12 cellular contexts compared by ENCODE assay signal in the genomic region with DNA sequence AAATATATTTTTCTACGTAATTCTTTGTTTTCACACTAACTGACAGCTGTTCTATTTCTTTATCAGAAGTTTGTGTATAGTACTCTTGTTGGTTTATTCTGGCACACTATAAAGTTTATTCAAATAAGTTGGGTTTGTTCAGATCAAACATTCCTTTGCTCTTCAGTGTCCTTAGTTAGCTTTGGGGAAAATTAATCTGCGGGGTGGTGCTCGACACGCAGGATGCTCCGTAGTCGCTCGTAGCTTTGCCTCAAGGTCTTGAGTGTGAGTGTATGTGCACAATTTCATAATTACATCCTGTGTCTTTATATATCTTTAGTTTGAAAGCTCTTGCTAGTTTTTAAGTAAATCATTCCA.
DNase-seq lines count a peak whose midpoint lies in the region; TF ChIP-seq lines count a peak whose summit lies in the region.
"Had no signal": no experiment of that assay in that cellular context is flagged by ENCODE, and none has a peak within 500 bp of the region (broad histone marks: within the 10 kb centered on the region; RNA-seq: fewer than 3 reads in every experiment).

No MANE protein-coding gene starts in this region.

- no peaks in the 10 kb centered on the region for H4K20me1 ChIP-seq in OCI-LY1 (ENCODE audit: insufficient read depth, low read length)

- H3K4me2 ChIP-seq in OCI-LY1 (ENCODE audit: low read length) (peak overlapping the region; percentile 49), skeletal muscle satellite cell (ENCODE audit: low read length) (peak overlapping the region; percentile 79)
- H3K4me2 ChIP-seq: BLaER1 had no signal

- H3K9me3 ChIP-seq in OCI-LY1 (ENCODE audit: low read length) (no peaks in the 10 kb centered on the region), skeletal muscle satellite cell (replicated peaks; ENCODE audit: low read length) (no peaks in the 10 kb centered on the region)
- H3K9me3 ChIP-seq: BLaER1 had no signal

- DNase-seq in EL (peak; percentile 17), iris pigment epithelial cell (ENCODE audit: low read depth) (peak; percentile 44), inferior parietal cortex (ENCODE audit: extremely low spot score) (no peak), NCI-H2081 treated with DMSO at 0.1 percent for 48 hours (lab: John Stamatoyannopoulos, UW) (no peak), COR-L47 (lab: John Stamatoyannopoulos, UW) (no peak)
- DNase-seq: activated CD4-positive, alpha-beta memory T cell treated with anti-CD3 and anti-CD28 coated beads, Interleukin-2, amount 10 ng/mL, durations not matched to agents 7 days and 5 days; activated effector memory CD4-positive, alpha-beta T cell treated with Interleukin-2 at 50 U/mL for 16 hours; H7; NCI-H446 treated with DMSO at 0.1 percent for 48 hours had no signal

- H3K36me3 ChIP-seq in OCI-LY1 (ENCODE audit: insufficient read depth, low read length) (peaks cover 18% of the 10 kb centered on the region; the same call in 1 of the 2 replicates), skeletal muscle satellite cell (ENCODE audit: insufficient read depth, low read length) (no peaks in the 10 kb centered on the region)

- H3K27me3 ChIP-seq in OCI-LY1 (ENCODE audit: insufficient read depth, low read length) (no peaks in the 10 kb centered on the region), skeletal muscle satellite cell (ENCODE audit: control insufficient read depth, insufficient read depth, low read length) (no peaks in the 10 kb centered on the region)
- H3K27me3 ChIP-seq: BLaER1 had no signal

- H3K9me2 ChIP-seq in OCI-LY1 (ENCODE audit: low read depth, low read length): no peaks in the 10 kb centered on the region

- no peaks in the 10 kb centered on the region for H3K79me2 ChIP-seq in OCI-LY1 (ENCODE audit: insufficient read depth, low read length)

- H2AFZ ChIP-seq in OCI-LY1 (ENCODE audit: low read length): no peak overlapping the region

- no peaks in the 10 kb centered on the region for H3F3A ChIP-seq in OCI-LY1 (ENCODE audit: insufficient read depth, low read length)

- H3K4me3 ChIP-seq in OCI-LY1 (ENCODE audit: low read depth, low read length, poor library complexity, severe bottlenecking) (peak overlapping the region; percentile 28), skeletal muscle satellite cell (ENCODE audit: low read length) (peak overlapping the region; percentile 49)
- H3K4me3 ChIP-seq: BLaER1 had no signal

- no peak for TF ChIP-seq CTCF in OCI-LY1 (IDR thresholded peaks at IDR 0.05; ENCODE audit: low read length)

- peak overlapping the region; percentile 42 for H3K9ac ChIP-seq in OCI-LY1 (ENCODE audit: low read length)
- H3K9ac ChIP-seq in skeletal muscle satellite cell (ENCODE audit: low read depth, low read length): peak overlapping the region; percentile 48
- H3K9ac ChIP-seq: BLaER1 had no signal

- peaks cover 60% of the 10 kb centered on the region for H3K4me1 ChIP-seq in OCI-LY1 (ENCODE audit: insufficient read depth, low read length, severe bottlenecking)
- peaks cover 67% of the 10 kb centered on the region for H3K4me1 ChIP-seq in skeletal muscle satellite cell (ENCODE audit: control insufficient read depth, insufficient read depth, low read length)

- H3K27ac ChIP-seq in OCI-LY1 (ENCODE audit: low read depth, low read length, poor library complexity, severe bottlenecking): peak overlapping the region; percentile 78
- H3K27ac ChIP-seq: BLaER1 had no signal

Comparison
In these comparisons a context has a peak if more than half of its experiments do, and no peak if none do; other contexts are left out.
1. DNase-seq: peak in EL (single experiment) and iris pigment epithelial cell (single experiment); none in inferior parietal cortex (single experiment), NCI-H2081 treated with DMSO at 0.1 percent for 48 hours (single experiment) and COR-L47 (single experiment).